In the genomic region with DNA sequence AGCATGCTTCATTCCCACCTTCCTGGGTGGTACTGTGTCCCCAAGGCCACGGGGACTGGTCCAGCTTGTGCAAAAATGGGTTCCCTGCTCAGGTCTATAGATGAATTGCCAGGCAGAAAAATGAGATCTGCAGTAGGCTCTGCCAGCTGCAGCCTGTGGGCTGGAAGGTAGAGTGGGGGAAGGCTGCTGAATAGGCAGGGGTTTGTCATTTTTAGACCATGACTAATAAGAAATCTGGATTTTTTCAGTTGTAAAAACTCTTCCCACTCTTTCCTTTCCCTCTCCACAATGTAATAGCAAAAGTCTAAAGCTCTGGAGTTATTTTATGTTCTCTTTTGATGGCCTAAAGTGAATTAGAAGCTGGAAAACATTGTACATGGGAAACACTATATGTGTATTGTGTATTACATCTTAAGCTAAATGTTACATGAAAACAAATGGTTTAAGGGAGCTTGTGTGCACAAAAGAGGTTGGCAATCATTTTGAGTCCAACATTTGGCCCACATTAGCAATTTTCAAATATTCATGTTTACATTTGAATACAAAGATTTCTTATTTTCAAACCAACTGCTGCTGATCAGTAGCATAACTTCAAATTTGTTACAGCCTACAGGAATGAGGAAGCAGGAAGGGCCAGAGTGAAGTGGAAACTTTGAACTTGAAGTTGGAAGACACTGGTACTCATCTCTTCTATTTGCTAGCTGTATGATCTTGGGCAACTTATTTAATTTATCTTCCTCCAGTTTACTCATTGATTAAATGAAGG, we compare ENCODE assay signal across 16 cellular contexts.
DNase-seq lines count a peak whose midpoint lies in the region; ATAC-seq and TF ChIP-seq lines count a peak whose summit lies in the region.
"Had no signal": no experiment of that assay in that cellular context is flagged by ENCODE, and none has a peak within 500 bp of the region (broad histone marks: within the 10 kb centered on the region; RNA-seq: fewer than 3 reads in every experiment).

No MANE protein-coding gene starts in this region.

- CTCF ChIA-PET in SK-N-SH (lab: Yijun Ruan, JAX) = interaction anchor here (0.6 kb wide), 1 partner anchor 20 kb away, joined by 3 read pairs; no protein-coding TSS in a partner anchor

- no peak overlapping the region for H3K9ac ChIP-seq in SK-N-SH

- peaks cover 7% of the 10 kb centered on the region for H3F3A ChIP-seq in SK-N-SH (replicated peaks; ENCODE audit: insufficient read depth)

- no peak for TF ChIP-seq POLR2A in heart left ventricle (IDR thresholded peaks at IDR 0.05)

- no peaks in the 10 kb centered on the region for H3K9me3 ChIP-seq in SK-N-SH
- no peaks in the 10 kb centered on the region for H3K9me3 ChIP-seq in heart left ventricle

- no peaks in the 10 kb centered on the region for H4K20me1 ChIP-seq in SK-N-SH (ENCODE audit: insufficient read depth)

- peak; percentile 36 for DNase-seq in GM04503 (ENCODE audit: low read depth)
- DNase-seq in SK-N-SH = no peak
- peak; percentile 79 for DNase-seq in fibroblast of the aortic adventitia (ENCODE audit: low read depth)
- DNase-seq in skeletal muscle cell (ENCODE audit: low read depth) = peak; percentile 47
- DNase-seq in heart left ventricle = no peak
- no peak for DNase-seq in germinal center (ENCODE audit: low spot score)
- DNase-seq in stimulated activated naive CD8-positive, alpha-beta T cell treated with anti-CD3 and anti-CD28 coated beads, Interleukin-15, amount 100 ng/mL, for 72 hours = no peak
- DNase-seq in COLO668 (lab: John Stamatoyannopoulos, UW; ENCODE audit: unreplicated experiment) = no peak
- DNase-seq: activated CD8-positive, alpha-beta memory T cell treated with anti-CD3 and anti-CD28 coated beads for 24 hours; effector CD4-positive, alpha-beta T cell; H7; naive thymus-derived CD8-positive, alpha-beta T cell; NCI-H1694 treated with DMSO at 0.1 percent for 48 hours; small intestine had no signal

- POLR2A ChIA-PET in SK-N-SH (lab: Yijun Ruan, JAX) = no interaction called here

- H3K27ac ChIP-seq in SK-N-SH (ENCODE audit: low read depth in 2 of 2, low read length in 1 of 2) (peak overlapping the region; percentile 71; a peak in 3 of 4 replicates), heart left ventricle (peak overlapping the region in 2 of 12 donors; percentile 3 to 20)

- intact Hi-C loops in heart left ventricle (cut with DNase I) = no loop called here

- H3K27me3 Mint-ChIP-seq in stimulated activated naive CD8-positive, alpha-beta T cell treated with anti-CD3 and anti-CD28 coated beads, Interleukin-15, amount 100 ng/mL, for 72 hours = no peaks in the 10 kb centered on the region
- H3K27me3 Mint-ChIP-seq: IgD-negative memory B cell had no signal

- WGBS in SK-N-SH (ENCODE audit: low lambda C conversion rate) = 10% methylated on average over 1 of the region's 1 CpG
- 50 to 82% (median 73%) methylated on average over 1 of the region's 1 CpG for WGBS in heart left ventricle, 4 donors

- H3K4me1 Mint-ChIP-seq in stimulated activated naive CD8-positive, alpha-beta T cell treated with anti-CD3 and anti-CD28 coated beads, Interleukin-15, amount 100 ng/mL, for 72 hours = no peaks in the 10 kb centered on the region
- H3K4me1 Mint-ChIP-seq: IgD-negative memory B cell; naive thymus-derived CD8-positive, alpha-beta T cell had no signal

- H3K4me2 ChIP-seq in SK-N-SH = peak overlapping the region; percentile 75; the same call in 1 of the 2 replicates

- H3K36me3 ChIP-seq in SK-N-SH (replicated peaks in 1 of 2; ENCODE audit: control insufficient read depth in 1 of 2, insufficient read depth in 2 of 2, low read length in 1 of 2) (no peaks in the 10 kb centered on the region), heart left ventricle (no peaks in the 10 kb centered on the region)

- TF ChIP-seq CTCF in SK-N-SH (IDR thresholded peaks at IDR 0.05) (no peak), fibroblast of the aortic adventitia (IDR thresholded peaks at IDR 0.05; ENCODE audit: insufficient read depth, low read length) (no peak), heart left ventricle (IDR thresholded peaks at IDR 0.05) (no peak)

- H2AFZ ChIP-seq in SK-N-SH (ENCODE audit: low read depth) = peak overlapping the region; percentile 72; the same call in 1 of the 2 replicates

- peak in 1 of 2 experiments; percentile 28; a peak in 1 of 4 replicates for TF ChIP-seq EP300 in SK-N-SH (IDR thresholded peaks at IDR 0.05; ENCODE audit: borderline replicate concordance in 1 of 2, low read depth in 1 of 2, low read length in 1 of 2)

- no peaks in the 10 kb centered on the region for H3K9me3 Mint-ChIP-seq in stimulated activated naive CD8-positive, alpha-beta T cell treated with anti-CD3 and anti-CD28 coated beads, Interleukin-15, amount 100 ng/mL, for 72 hours
- H3K9me3 Mint-ChIP-seq: IgD-negative memory B cell had no signal

- H3K9me2 ChIP-seq in SK-N-SH = no peaks in the 10 kb centered on the region

- no peak for ATAC-seq in heart left ventricle
- no peak for ATAC-seq in stimulated activated naive CD8-positive, alpha-beta T cell treated with anti-CD3 and anti-CD28 coated beads, Interleukin-15, amount 100 ng/mL, for 72 hours
- ATAC-seq: activated naive CD4-positive, alpha-beta T cell treated with anti-CD3 and anti-CD28 coated beads, Interleukin-2, amount 50 U/mL, for 72 hours; naive thymus-derived CD8-positive, alpha-beta T cell had no signal

- no peak overlapping the region for H3K4me3 ChIP-seq in SK-N-SH (ENCODE audit: low read depth in 2 of 2, low read length in 1 of 2)
- no peak overlapping the region for H3K4me3 ChIP-seq in fibroblast of the aortic adventitia (ENCODE audit: low read depth, low read length)
- H3K4me3 ChIP-seq in skeletal muscle cell (ENCODE audit: low read depth, low read length) = no peak overlapping the region
- no peak overlapping the region for H3K4me3 ChIP-seq in heart left ventricle

- 0 out of 4 replicates have a peak, but pooled peaks cover 0 to 4% of the 10 kb centered on the region in 2 experiments for H3K4me1 ChIP-seq in SK-N-SH (ENCODE audit: control insufficient read depth in 1 of 2, insufficient read depth in 2 of 2, low read depth in 1 of 2, low read length in 1 of 2)
- H3K4me1 ChIP-seq in heart left ventricle = no peaks in the 10 kb centered on the region

- no peak overlapping the region for H3K4me3 Mint-ChIP-seq in stimulated activated naive CD8-positive, alpha-beta T cell treated with anti-CD3 and anti-CD28 coated beads, Interleukin-15, amount 100 ng/mL, for 72 hours
- H3K4me3 Mint-ChIP-seq: IgD-negative memory B cell; naive thymus-derived CD8-positive, alpha-beta T cell had no signal

- H3K27ac Mint-ChIP-seq in stimulated activated naive CD8-positive, alpha-beta T cell treated with anti-CD3 and anti-CD28 coated beads, Interleukin-15, amount 100 ng/mL, for 72 hours = no peak overlapping the region
- H3K27ac Mint-ChIP-seq: activated naive CD4-positive, alpha-beta T cell treated with anti-CD3 and anti-CD28 coated beads, Interleukin-2, amount 50 U/mL, for 72 hours; IgD-negative memory B cell; naive thymus-derived CD8-positive, alpha-beta T cell had no signal

- H3K27me3 ChIP-seq in SK-N-SH (ENCODE audit: insufficient read depth) (no peaks in the 10 kb centered on the region), heart left ventricle (no peaks in the 10 kb centered on the region)

- H3K79me2 ChIP-seq in SK-N-SH (ENCODE audit: insufficient read depth) = no peaks in the 10 kb centered on the region

- no peak for TF ChIP-seq RAD21 in SK-N-SH (IDR thresholded peaks at IDR 0.05; ENCODE audit: low read length)

TF ChIP-seq in SK-N-SH, 30 proteins besides CTCF, POLR2A, EP300 and RAD21 (continues in another document):
- TF ChIP-seq PBX3 (IDR thresholded peaks at IDR 0.05) (peak; percentile 56), USF2 (IDR thresholded peaks at IDR 0.05; ENCODE audit: borderline replicate concordance, low read depth, low read length) (no peak), FOXJ3 (CRISPR knock-in tag; IDR thresholded peaks at IDR 0.05) (no peak), NFIC (IDR thresholded peaks at IDR 0.05; ENCODE audit: borderline replicate concordance) (peak; percentile 12; the same call in 1 of the 2 replicates), TCF12 (IDR thresholded peaks at IDR 0.05) (peak; percentile 86), SIN3A (IDR thresholded peaks at IDR 0.05; ENCODE audit: borderline replicate concordance, low read depth, low read length) (no peak), IRF3 (IDR thresholded peaks at IDR 0.05; ENCODE audit: low read depth, low read length) (no peak), RFX5 (IDR thresholded peaks at IDR 0.05; ENCODE audit: low read length) (no peak), ELF1 (IDR thresholded peaks at IDR 0.05) (0 out of 2 replicates have a peak, but pooled peaks have one; percentile 21)

Comparison
In these comparisons a context has a peak if more than half of its experiments do, and no peak if none do; other contexts are left out.
1. DNase-seq: peak in GM04503 (single experiment), fibroblast of the aortic adventitia (single experiment) and skeletal muscle cell (single experiment); none in SK-N-SH (single experiment), heart left ventricle (0 of 5), germinal center (single experiment), stimulated activated naive CD8-positive, alpha-beta T cell treated with anti-CD3 and anti-CD28 coated beads, Interleukin-15, amount 100 ng/mL, for 72 hours (0 of 2) and COLO668 (single experiment).